23 cellular contexts compared by ENCODE assay signal in genomic region chr11:36328956-36329673, GRCh38. TPM values are rescaled to one million over a fixed set of nuclear protein-coding genes. Genes with fewer than 3 reads are reported as not detected.
DNase-seq lines count a peak whose midpoint lies in the region; ATAC-seq, FAIRE-seq and TF ChIP-seq lines count a peak whose summit lies in the region.
"Had no signal": no experiment of that assay in that cellular context is flagged by ENCODE, and none has a peak within 500 bp of the region (broad histone marks: within the 10 kb centered on the region; RNA-seq: fewer than 3 reads in every experiment).

No MANE protein-coding gene starts in this region.

- peaks cover 13% of the 10 kb centered on the region for H3F3A ChIP-seq in GM23248 (ENCODE audit: insufficient read depth)

- 17% methylated on average over 2 of the region's 2 CpGs for WGBS in A549 (ENCODE audit: missing lambda C conversion rate)
- WGBS in GM23248 (ENCODE audit: low coverage in 1 of 2, low lambda C conversion rate in 2 of 2, missing lambda C conversion rate in 2 of 2), 2 experiments: 79 to 88% methylated on average over 2 of the region's 2 CpGs

- no peaks in the 10 kb centered on the region for H3K9me1 ChIP-seq in endothelial cell of umbilical vein (replicated peaks; ENCODE audit: control insufficient read depth, extremely low read depth, insufficient read depth, low read length)

- H3K79me2 ChIP-seq in GM23248 (ENCODE audit: insufficient read depth) (no peaks in the 10 kb centered on the region), endothelial cell of umbilical vein (ENCODE audit: control insufficient read depth, insufficient read depth, low read length) (no peaks in the 10 kb centered on the region)

- dilution Hi-C loops in endothelial cell of umbilical vein (cut with MboI; ENCODE audit: extremely low pct_ligation_motif_present, low sequenced_read_pairs): no loop called here

- H4K20me1 ChIP-seq in GM23248 (ENCODE audit: insufficient read depth) (no peaks in the 10 kb centered on the region), endothelial cell of umbilical vein (replicated peaks; ENCODE audit: control insufficient read depth, extremely low read depth, insufficient read depth, low read length) (no peaks in the 10 kb centered on the region)
- H4K20me1 ChIP-seq: BLaER1 had no signal

- DNase-seq in A549 (ENCODE audit: low read depth in 1 of 2, low spot score in 1 of 2): no peak
- DNase-seq in GM23248: peak; percentile 40
- DNase-seq in RWPE2 (ENCODE audit: low spot score): no peak
- DNase-seq in endothelial cell of umbilical vein (ENCODE audit: low read depth, low spot score): peak; percentile 34
- DNase-seq in NCI-H2227 treated with DMSO at 0.1 percent for 48 hours (lab: John Stamatoyannopoulos, UW): no peak
- DNase-seq in NCI-H1417 treated with DMSO at 0.1 percent for 48 hours (lab: John Stamatoyannopoulos, UW): no peak
- DNase-seq: activated CD4-positive, alpha-beta T cell treated with anti-CD3 and anti-CD28 coated beads for 1 hour; activated CD8-positive, alpha-beta T cell treated with anti-CD3 and anti-CD28 coated beads, Interleukin-2, amount 10 ng/mL, durations not matched to agents 7 days and 5 days; aorta; DND-41; NCI-H1092; NCI-H187; retina; stomach; tibial artery had no signal

- H3K27me3 ChIP-seq in GM23248 (replicated peaks; ENCODE audit: insufficient read depth): no peaks in the 10 kb centered on the region
- no peaks in the 10 kb centered on the region for H3K27me3 ChIP-seq in RWPE2 (ENCODE audit: insufficient read depth, poor library complexity, severe bottlenecking)
- H3K27me3 ChIP-seq in endothelial cell of umbilical vein (ENCODE audit: control insufficient read depth in 2 of 2, insufficient read depth in 2 of 2, low read length in 2 of 2): peaks cover 6 to 10% of the 10 kb centered on the region in 2 experiments
- H3K27me3 ChIP-seq: BLaER1, stomach, tibial artery had no signal

- H2AFZ ChIP-seq in GM23248: no peak overlapping the region
- H2AFZ ChIP-seq in endothelial cell of umbilical vein (ENCODE audit: low read depth, low read length): no peak overlapping the region

- H3K4me2 ChIP-seq in A549: no peak overlapping the region
- H3K4me2 ChIP-seq in GM23248 (ENCODE audit: unreplicated experiment): no peak overlapping the region
- no peak overlapping the region for H3K4me2 ChIP-seq in endothelial cell of umbilical vein (ENCODE audit: insufficient read depth, low read length)
- H3K4me2 ChIP-seq: BLaER1 had no signal

- H3K27ac ChIP-seq in A549 (no peak overlapping the region), GM23248 (no peak overlapping the region), RWPE2 (ENCODE audit: poor library complexity, severe bottlenecking) (no peak overlapping the region), endothelial cell of umbilical vein (ENCODE audit: insufficient read depth, low read depth, low read length) (no peak overlapping the region)
- H3K27ac ChIP-seq: BLaER1, RWPE1, skin epidermis, stomach, tibial artery had no signal

- no peak for TF ChIP-seq EP300 in A549 (IDR thresholded peaks at IDR 0.05)

- POLR2A ChIA-PET in A549 (lab: Yijun Ruan, JAX): no interaction called here
- POLR2A ChIA-PET in endothelial cell of umbilical vein (lab: Charles Lee): no interaction called here

- TF ChIP-seq CTCF in A549 (IDR thresholded peaks at IDR 0.05) (no peak), RWPE2 (IDR thresholded peaks at IDR 0.05; ENCODE audit: poor library complexity, severe bottlenecking) (no peak), endothelial cell of umbilical vein (IDR thresholded peaks at IDR 0.05; ENCODE audit: extremely low read depth in 1 of 2, insufficient read depth in 1 of 2, low read depth in 1 of 2, low read length in 2 of 2) (no peak)

- no peaks in the 10 kb centered on the region for H3K9me2 ChIP-seq in GM23248 (ENCODE audit: insufficient read depth)

- intact Hi-C loops in endothelial cell of umbilical vein (cut with micrococcal nuclease): no loop called here

- CTCF ChIA-PET in A549 (lab: Yijun Ruan, JAX): interaction anchor here (0.6 to 1.1 kb wide), 2 partner anchors 12 to 150 kb away, joined by 3 read pairs; no protein-coding TSS in a partner anchor
- CTCF ChIA-PET in endothelial cell of umbilical vein (lab: Charles Lee): interaction anchor here (0.9 to 1.1 kb wide), 4 partner anchors 10 to 164 kb away, joined by 3 to 6 read pairs (median 4); no protein-coding TSS in a partner anchor

- in situ Hi-C loops in GM23248 (cut with MboI): no loop called here

- H3K36me3 ChIP-seq in GM23248 (ENCODE audit: low read depth): no peaks in the 10 kb centered on the region
- H3K36me3 ChIP-seq in RWPE2 (ENCODE audit: low read depth): no peaks in the 10 kb centered on the region
- H3K36me3 ChIP-seq in endothelial cell of umbilical vein (ENCODE audit: control insufficient read depth in 2 of 2, extremely low read depth in 1 of 2, insufficient read depth in 2 of 2, low read length in 2 of 2): no peaks in the 10 kb centered on the region
- H3K36me3 ChIP-seq: BLaER1, stomach, tibial artery had no signal

- no peak for ATAC-seq in A549
- peak; percentile 58; the same call in 2 of the 3 replicates for ATAC-seq in RWPE2 (ENCODE audit: low read depth)
- ATAC-seq in GM21786 (IDR thresholded peaks at IDR 0.05; ENCODE audit: unreplicated experiment): no peak
- ATAC-seq: activated CD8-positive, alpha-beta T cell treated with anti-CD3 and anti-CD28 coated beads, Interleukin-2, amount 10 ng/mL, durations not matched to agents 7 days and 5 days; activated naive CD4-positive, alpha-beta T cell treated with anti-CD3 and anti-CD28 coated beads, Interleukin-2, amount 50 U/mL, for 72 hours; natural killer cell treated with Interleukin-12 subunit alpha and Interleukin-12 subunit beta and Interleukin-15 and Interleukin-18, amount 100 ng/mL, for 72 hours had no signal

- H3K4me1 ChIP-seq in A549 (no peaks in the 10 kb centered on the region), GM23248 (ENCODE audit: insufficient read depth) (peaks cover 11% of the 10 kb centered on the region), RWPE2 (ENCODE audit: insufficient read depth, poor library complexity, severe bottlenecking) (peaks cover 9% of the 10 kb centered on the region), endothelial cell of umbilical vein (ENCODE audit: control insufficient read depth, extremely low read depth, insufficient read depth, low read length) (peaks cover 7% of the 10 kb centered on the region)
- H3K4me1 ChIP-seq: BLaER1, stomach, tibial artery had no signal

- TF ChIP-seq RAD21 in A549 (conservative IDR thresholded peaks at IDR 0.05 in 1 of 2, IDR thresholded peaks at IDR 0.05 in 1 of 2): no peak

- H3K9ac ChIP-seq in GM23248: no peak overlapping the region
- no peak overlapping the region for H3K9ac ChIP-seq in endothelial cell of umbilical vein (replicated peaks; ENCODE audit: extremely low read depth, insufficient read depth, low read length)
- H3K9ac ChIP-seq: BLaER1 had no signal

- peaks cover 6% of the 10 kb centered on the region; the same call in 1 of the 3 replicates for H3K9me3 ChIP-seq in A549
- no peaks in the 10 kb centered on the region for H3K9me3 ChIP-seq in GM23248 (ENCODE audit: low read depth)
- H3K9me3 ChIP-seq in RWPE2 (ENCODE audit: severe bottlenecking): no peaks in the 10 kb centered on the region
- H3K9me3 ChIP-seq in endothelial cell of umbilical vein (replicated peaks; ENCODE audit: control insufficient read depth, insufficient read depth, low read length): no peaks in the 10 kb centered on the region
- H3K9me3 ChIP-seq: BLaER1, stomach, tibial artery had no signal

- H3K4me3 ChIP-seq in A549: no peak overlapping the region
- no peak overlapping the region for H3K4me3 ChIP-seq in GM23248
- H3K4me3 ChIP-seq in RWPE2 (ENCODE audit: severe bottlenecking): no peak overlapping the region
- no peak overlapping the region for H3K4me3 ChIP-seq in endothelial cell of umbilical vein (replicated peaks in 1 of 3; ENCODE audit: insufficient read depth in 1 of 3, low read depth in 1 of 3, low read length in 3 of 3)
- H3K4me3 ChIP-seq: BLaER1, skin epidermis, stomach, tibial artery had no signal

- FAIRE-seq in A549 (lab: Jason Lieb, UNC) (no peak), endothelial cell of umbilical vein (lab: Jason Lieb, UNC) (no peak)
- FAIRE-seq: keratinocyte, TTC549 had no signal

- TF ChIP-seq POLR2A in A549 (IDR thresholded peaks at IDR 0.05; ENCODE audit: low read length) (no peak), endothelial cell of umbilical vein (IDR thresholded peaks at IDR 0.05; ENCODE audit: low read depth, low read length) (no peak)

- no TSS peak for BruUV-seq in endothelial cell of umbilical vein (replicated peaks; lab: Mats Ljungman, UMichigan)

RNA-seq across cellular contexts. Expression of gene PRR5L, which starts 33.0 kb away (rescaled TPM):
- 6.9 and 9.3 TPM in 2 replicates for polyA plus RNA-seq in A549 (2011; rRNA removed)
- 5.0 and 5.4 TPM in 2 replicates for polyA plus RNA-seq in A549 (2012; cell fraction: cytosol; rRNA removed)
- 14.6 and 18.2 TPM in 2 replicates for polyA plus RNA-seq in A549 (2012; cell fraction: nucleus; rRNA removed)
- polyA plus RNA-seq in A549 (2017; fragmentation: RNase III; extraction: RNeasy Plus Mini Kit Qiagen cat#74134 plus additional on column Dnase treatment): 7.8 to 12.1 TPM (median 8.6 TPM) in 3 replicates
- 9.9 and 10.5 TPM in 2 replicates for polyA minus RNA-seq in A549 (2011; rRNA and poly(A)+ RNA removed)
- total RNA-seq in GM23248 (2014; rRNA removed; shearing (Covaris generic)): 26.7 and 29.8 TPM in 2 replicates
- polyA plus RNA-seq in GM23248 (2016; fragmentation: Nextera tagmentation; extraction: Ambion mirVana): 6.9 and 9.0 TPM in 2 replicates
- 6.1 and 9.5 TPM in 2 replicates for total RNA-seq in endothelial cell of umbilical vein
- polyA plus RNA-seq in endothelial cell of umbilical vein: 1.7 and 2.5 TPM in 2 replicates
- polyA plus RNA-seq in endothelial cell of umbilical vein (2011; cell fraction: cytosol; rRNA removed): 1.6 and 1.9 TPM in 2 replicates
- 5.4 and 7.8 TPM in 2 replicates for polyA plus RNA-seq in endothelial cell of umbilical vein (2011; cell fraction: nucleus; rRNA removed)
- 5.2 and 7.3 TPM in 2 replicates for polyA plus RNA-seq in endothelial cell of umbilical vein (2012)
- 1.8 and 4.1 TPM in 2 replicates for polyA minus RNA-seq in endothelial cell of umbilical vein
- polyA minus RNA-seq in endothelial cell of umbilical vein (2011; cell fraction: cytosol; rRNA and poly(A)+ RNA removed): 5.5 TPM
- 3.6 and 5.2 TPM in 2 replicates for polyA minus RNA-seq in endothelial cell of umbilical vein (2011; cell fraction: nucleus; rRNA and poly(A)+ RNA removed)

RNA-seq across cellular contexts. Expression of gene COMMD9, which starts 39.9 kb away (rescaled TPM):
- polyA plus RNA-seq in A549 (2011; rRNA removed) (37.3 and 44.3 TPM in 2 replicates), A549 (2017; fragmentation: RNase III; extraction: RNeasy Plus Mini Kit Qiagen cat#74134 plus additional on column Dnase treatment) (33.5 to 36.3 TPM (median 36.0 TPM) in 3 replicates), GM23248 (2016; fragmentation: Nextera tagmentation; extraction: Ambion mirVana) (85.3 and 92.7 TPM in 2 replicates), endothelial cell of umbilical vein (65.1 and 69.7 TPM in 2 replicates)
- polyA plus RNA-seq in A549 (2012; cell fraction: cytosol; rRNA removed): 54.1 and 66.7 TPM in 2 replicates
- 29.8 and 38.9 TPM in 2 replicates for polyA plus RNA-seq in A549 (2012; cell fraction: nucleus; rRNA removed)
- 35.9 and 52.2 TPM in 2 replicates for polyA minus RNA-seq in A549 (2011; rRNA and poly(A)+ RNA removed)
- total RNA-seq in GM23248 (2014; rRNA removed; shearing (Covaris generic)): 42.2 and 44.0 TPM in 2 replicates
- total RNA-seq in endothelial cell of umbilical vein: 78.9 and 79.0 TPM in 2 replicates
- polyA plus RNA-seq in endothelial cell of umbilical vein (2011; cell fraction: cytosol; rRNA removed): 86.7 and 89.2 TPM in 2 replicates
- polyA plus RNA-seq in endothelial cell of umbilical vein (2011; cell fraction: nucleus; rRNA removed): 65.4 and 71.4 TPM in 2 replicates
- polyA plus RNA-seq in endothelial cell of umbilical vein (2012): 66.3 and 71.6 TPM in 2 replicates
- 61.1 and 88.0 TPM in 2 replicates for polyA minus RNA-seq in endothelial cell of umbilical vein
- 45.4 TPM for polyA minus RNA-seq in endothelial cell of umbilical vein (2011; cell fraction: cytosol; rRNA and poly(A)+ RNA removed)
- 25.3 and 29.7 TPM in 2 replicates for polyA minus RNA-seq in endothelial cell of umbilical vein (2011; cell fraction: nucleus; rRNA and poly(A)+ RNA removed)

Comparison
In these comparisons a context has a peak if more than half of its experiments do, and no peak if none do; other contexts are left out.
1. DNase-seq: peak in GM23248 (single experiment) and endothelial cell of umbilical vein (single experiment); none in A549 (0 of 2), RWPE2 (single experiment), NCI-H2227 treated with DMSO at 0.1 percent for 48 hours (single experiment) and NCI-H1417 treated with DMSO at 0.1 percent for 48 hours (single experiment).